9 cellular contexts compared by ENCODE assay signal in the genomic region with DNA sequence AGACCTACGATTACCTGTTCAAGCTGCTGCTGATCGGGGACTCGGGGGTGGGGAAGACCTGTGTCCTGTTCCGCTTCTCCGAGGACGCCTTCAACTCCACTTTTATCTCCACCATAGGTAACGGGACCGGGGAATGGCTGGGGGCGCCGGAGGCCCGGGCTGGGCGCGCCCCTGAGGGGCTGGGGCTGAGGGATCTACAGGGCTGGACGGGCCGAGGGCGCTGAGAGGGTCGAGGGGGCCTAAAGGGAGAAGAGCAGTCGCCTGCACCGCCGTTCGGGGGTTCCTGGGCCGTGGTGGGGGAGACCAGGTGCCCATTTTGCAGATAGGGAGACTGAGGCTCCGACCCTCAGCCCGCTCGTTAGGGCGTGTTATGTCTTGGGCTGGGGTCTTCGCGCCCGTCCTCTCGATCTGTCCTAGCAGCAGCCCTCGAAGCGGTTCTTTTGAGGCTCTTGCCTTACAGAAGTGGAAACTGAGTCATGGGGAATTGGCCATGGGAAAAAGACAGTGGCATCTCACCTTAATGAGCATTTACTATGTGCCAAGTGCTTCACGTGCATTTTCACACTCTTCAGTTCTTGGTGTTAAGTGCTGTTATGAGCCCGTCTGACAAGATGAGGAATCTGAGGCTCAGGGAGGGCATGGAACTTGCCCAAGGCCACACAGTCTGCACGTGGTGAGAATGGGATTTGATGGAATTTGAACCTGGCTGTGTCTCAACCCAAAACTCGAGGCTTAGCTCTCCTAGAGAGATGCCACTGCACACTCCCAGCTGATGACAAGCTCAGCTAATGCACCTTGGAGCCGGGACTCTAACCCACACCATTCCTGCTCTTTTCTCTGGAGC. TPM values are rescaled to one million over a fixed set of nuclear protein-coding genes. Genes with fewer than 3 reads are reported as not detected.
DNase-seq lines count a peak whose midpoint lies in the region; ATAC-seq, FAIRE-seq and TF ChIP-seq lines count a peak whose summit lies in the region.
"Had no signal": no experiment of that assay in that cellular context is flagged by ENCODE, and none has a peak within 500 bp of the region (broad histone marks: within the 10 kb centered on the region; RNA-seq: fewer than 3 reads in every experiment).

No MANE protein-coding gene starts in this region.

- no peaks in the 10 kb centered on the region for H3K27me3 Mint-ChIP-seq in T-helper 2 cell treated with Interferon-gamma antibody and Interleukin-4, amounts not matched to agents 5 μg/mL and 100 μg/mL, for 36 hours (ENCODE audit: low read depth)
- H3K27me3 Mint-ChIP-seq in activated naive CD8-positive, alpha-beta T cell treated with anti-CD3 and anti-CD28 coated beads, Interleukin-2, amount 10 ng/mL, durations not matched to agents 7 days and 5 days: no peaks in the 10 kb centered on the region

- peak overlapping the region; percentile 93 for H3K9ac ChIP-seq in keratinocyte (ENCODE audit: control insufficient read depth, extremely low read depth, insufficient read depth, low read length)

- H3K9me3 Mint-ChIP-seq in T-helper 2 cell treated with Interferon-gamma antibody and Interleukin-4, amounts not matched to agents 5 μg/mL and 100 μg/mL, for 36 hours: no peaks in the 10 kb centered on the region
- no peaks in the 10 kb centered on the region for H3K9me3 Mint-ChIP-seq in activated naive CD8-positive, alpha-beta T cell treated with anti-CD3 and anti-CD28 coated beads, Interleukin-2, amount 10 ng/mL, durations not matched to agents 7 days and 5 days

- H3K27ac Mint-ChIP-seq in T-helper 2 cell treated with Interferon-gamma antibody and Interleukin-4, amounts not matched to agents 5 μg/mL and 100 μg/mL, for 36 hours: peak overlapping the region; percentile 93
- H3K27ac Mint-ChIP-seq in activated naive CD8-positive, alpha-beta T cell treated with anti-CD3 and anti-CD28 coated beads, Interleukin-2, amount 10 ng/mL, durations not matched to agents 7 days and 5 days: peak overlapping the region; percentile 97

- H3K36me3 Mint-ChIP-seq in T-helper 2 cell treated with Interferon-gamma antibody and Interleukin-4, amounts not matched to agents 5 μg/mL and 100 μg/mL, for 36 hours (ENCODE audit: low read depth): peaks cover 26% of the 10 kb centered on the region
- H3K36me3 Mint-ChIP-seq in activated naive CD8-positive, alpha-beta T cell treated with anti-CD3 and anti-CD28 coated beads, Interleukin-2, amount 10 ng/mL, durations not matched to agents 7 days and 5 days: peaks cover 7% of the 10 kb centered on the region

- H3K79me2 ChIP-seq in keratinocyte (ENCODE audit: control insufficient read depth, insufficient read depth, low read length): peaks cover 52% of the 10 kb centered on the region

- peaks cover 31% of the 10 kb centered on the region for H3K4me1 Mint-ChIP-seq in T-helper 2 cell treated with Interferon-gamma antibody and Interleukin-4, amounts not matched to agents 5 μg/mL and 100 μg/mL, for 36 hours (ENCODE audit: low read depth)
- peaks cover 30% of the 10 kb centered on the region for H3K4me1 Mint-ChIP-seq in activated naive CD8-positive, alpha-beta T cell treated with anti-CD3 and anti-CD28 coated beads, Interleukin-2, amount 10 ng/mL, durations not matched to agents 7 days and 5 days

- no peak for ATAC-seq in activated naive CD8-positive, alpha-beta T cell treated with anti-CD3 and anti-CD28 coated beads, Interleukin-2, amount 10 ng/mL, durations not matched to agents 7 days and 5 days (ENCODE audit: low read depth)

- no peak for FAIRE-seq in keratinocyte (lab: Jason Lieb, UNC)
- FAIRE-seq: colon had no signal

- H3K4me2 ChIP-seq in keratinocyte (ENCODE audit: control insufficient read depth, extremely low read depth, insufficient read depth, low read depth, low read length): peak overlapping the region; percentile 91

- H3K27ac ChIP-seq in keratinocyte (ENCODE audit: control insufficient read depth, insufficient read depth, low read length): peak overlapping the region; percentile 93
- peak overlapping the region; percentile 77 for H3K27ac ChIP-seq in temporal lobe (ENCODE audit: low read depth, low read length)

- H3K27me3 ChIP-seq in keratinocyte (ENCODE audit: control insufficient read depth, extremely low read depth, insufficient read depth, low read length): no peaks in the 10 kb centered on the region

- POLR2A ChIA-PET in activated naive CD8-positive, alpha-beta T cell treated with anti-CD3 and anti-CD28 coated beads, Interleukin-2, amount 10 ng/mL, durations not matched to agents 7 days and 5 days (lab: Charles Lee): interaction anchor here (0.5 to 2.1 kb wide), 13 partner anchors 26 to 213 kb away, joined by 3 to 30 read pairs (median 6); partner anchors contain the start of genes FAM32A, HSH2D, KLF2 and TPM4

- no peak for DNase-seq in T-helper 2 cell treated with Interferon-gamma antibody and Interleukin-4, amounts not matched to agents 5 μg/mL and 100 μg/mL, for 36 hours (ENCODE audit: low spot score)
- no peak for DNase-seq in T-helper 2 cell
- DNase-seq in activated naive CD8-positive, alpha-beta T cell treated with anti-CD3 and anti-CD28 coated beads, Interleukin-2, amount 10 ng/mL, durations not matched to agents 7 days and 5 days: no peak
- DNase-seq in keratinocyte (ENCODE audit: low read depth, low spot score): no peak
- no peak for DNase-seq in NCI-H1436 treated with DMSO at 0.1 percent for 48 hours (lab: John Stamatoyannopoulos, UW)
- no peak for DNase-seq in GM20000 (ENCODE audit: low spot score)
- DNase-seq in NCI-H187 (lab: John Stamatoyannopoulos, UW): no peak

- dilution Hi-C loops in keratinocyte (cut with MboI; ENCODE audit: extremely low pct_ligation_motif_present, low sequenced_read_pairs): no loop called here

- H2AFZ ChIP-seq in keratinocyte (ENCODE audit: control insufficient read depth, low read length): peak overlapping the region; percentile 91

- H3K4me3 ChIP-seq in keratinocyte (ENCODE audit: control insufficient read depth in 2 of 3, extremely low read depth in 1 of 3, insufficient read depth in 2 of 3, low read depth in 1 of 3, low read length in 3 of 3): peak overlapping the region; percentile 77 to 99 (median 93)

- no peaks in the 10 kb centered on the region for H3K9me1 ChIP-seq in keratinocyte (ENCODE audit: control insufficient read depth, extremely low read depth, insufficient read depth, low read length)

- peaks cover 9% of the 10 kb centered on the region for H3K4me1 ChIP-seq in keratinocyte (ENCODE audit: control insufficient read depth, extremely low read depth, insufficient read depth, low read length)

- H3K9me3 ChIP-seq in keratinocyte (ENCODE audit: control insufficient read depth, low read depth, low read length): no peaks in the 10 kb centered on the region

- H4K20me1 ChIP-seq in keratinocyte (ENCODE audit: control insufficient read depth, extremely low read depth, insufficient read depth, low read length): no peaks in the 10 kb centered on the region

- no peak for TF ChIP-seq CTCF in keratinocyte (optimal IDR thresholded peaks at IDR 0.05 in 1 of 3, IDR thresholded peaks at IDR 0.05 in 1 of 3, conservative IDR thresholded peaks at IDR 0.05 in 1 of 3; ENCODE audit: extremely low read depth in 1 of 3, insufficient read depth in 2 of 3, low read length in 3 of 3)
- TF ChIP-seq CTCF in GM20000 (IDR thresholded peaks at IDR 0.05; ENCODE audit: extremely low read depth, missing control alignments): no peak

- peaks cover 5 to 9% of the 10 kb centered on the region in 2 experiments for H3K36me3 ChIP-seq in keratinocyte (ENCODE audit: control insufficient read depth in 2 of 2, extremely low read depth in 1 of 2, insufficient read depth in 2 of 2, low read length in 2 of 2)

- H3K4me3 Mint-ChIP-seq in T-helper 2 cell treated with Interferon-gamma antibody and Interleukin-4, amounts not matched to agents 5 μg/mL and 100 μg/mL, for 36 hours: peak overlapping the region; percentile 94
- peak overlapping the region; percentile 95 for H3K4me3 Mint-ChIP-seq in activated naive CD8-positive, alpha-beta T cell treated with anti-CD3 and anti-CD28 coated beads, Interleukin-2, amount 10 ng/mL, durations not matched to agents 7 days and 5 days

RNA-seq across cellular contexts. Expression of gene RAB8A, which starts 0.4 kb away (rescaled TPM):
- 100 to 1,000 TPM; 133 to 153 TPM for total RNA-seq in activated naive CD8-positive, alpha-beta T cell treated with anti-CD3 and anti-CD28 coated beads, Interleukin-2, amount 10 ng/mL, durations not matched to agents 7 days and 5 days
- polyA plus RNA-seq in keratinocyte: 64.4 to 116 TPM (median 95.1 TPM) in 3 replicates
- polyA plus RNA-seq in keratinocyte (2011; ENCODE audit: low read depth): 127 TPM
- polyA plus RNA-seq in keratinocyte (2011; cell fraction: cytosol; rRNA removed): 60.3 and 65.6 TPM in 2 replicates
- polyA plus RNA-seq in keratinocyte (2011; cell fraction: nucleus; rRNA removed): 44.1 and 44.4 TPM in 2 replicates
- 41.8 and 125 TPM in 2 replicates for polyA plus RNA-seq in keratinocyte (2012; ENCODE audit: low replicate concordance)
- polyA minus RNA-seq in keratinocyte: 73.1 to 162 TPM (median 128 TPM) in 3 replicates
- 99.2 TPM for polyA minus RNA-seq in keratinocyte (2011; cell fraction: cytosol; rRNA and poly(A)+ RNA removed)
- polyA minus RNA-seq in keratinocyte (2011; cell fraction: nucleus; rRNA and poly(A)+ RNA removed): 27.9 and 71.5 TPM in 2 replicates
- total RNA-seq in temporal lobe: 26.1 TPM

RNA-seq across cellular contexts. Expression of gene HSH2D, which starts 31.4 kb away (rescaled TPM):
- 10 to 100 TPM; 72.5 to 80.6 TPM for total RNA-seq in activated naive CD8-positive, alpha-beta T cell treated with anti-CD3 and anti-CD28 coated beads, Interleukin-2, amount 10 ng/mL, durations not matched to agents 7 days and 5 days
- polyA plus RNA-seq in keratinocyte: 0.90 to 1.9 TPM (median 1.1 TPM) in 3 replicates
- not detected for polyA plus RNA-seq in keratinocyte (2011; ENCODE audit: low read depth)
- polyA plus RNA-seq in keratinocyte (2011; cell fraction: cytosol; rRNA removed): 0.36 and 0.75 TPM in 2 replicates
- polyA plus RNA-seq in keratinocyte (2011; cell fraction: nucleus; rRNA removed): 1.0 and 1.5 TPM in 2 replicates
- 0.23 and 1.4 TPM in 2 replicates for polyA plus RNA-seq in keratinocyte (2012; ENCODE audit: low replicate concordance)
- 0.89 to 1.9 TPM (median 1.5 TPM) in 3 replicates for polyA minus RNA-seq in keratinocyte
- polyA minus RNA-seq in keratinocyte (2011; cell fraction: cytosol; rRNA and poly(A)+ RNA removed): not detected
- polyA minus RNA-seq in keratinocyte (2011; cell fraction: nucleus; rRNA and poly(A)+ RNA removed): 0.63 TPM in 1 of 2 replicates, not detected in the other
- total RNA-seq in temporal lobe: under 0.01 TPM

RNA-seq across cellular contexts. Expression of gene TPM4, which starts 35.8 kb away (rescaled TPM):
- 100 to 1,000 TPM; 278 to 282 TPM for total RNA-seq in activated naive CD8-positive, alpha-beta T cell treated with anti-CD3 and anti-CD28 coated beads, Interleukin-2, amount 10 ng/mL, durations not matched to agents 7 days and 5 days
- 489 to 646 TPM (median 581 TPM) in 3 replicates for polyA plus RNA-seq in keratinocyte
- polyA plus RNA-seq in keratinocyte (2011; ENCODE audit: low read depth): 905 TPM
- polyA plus RNA-seq in keratinocyte (2011; cell fraction: cytosol; rRNA removed): 586 and 787 TPM in 2 replicates
- 358 and 397 TPM in 2 replicates for polyA plus RNA-seq in keratinocyte (2011; cell fraction: nucleus; rRNA removed)
- 305 and 592 TPM in 2 replicates for polyA plus RNA-seq in keratinocyte (2012; ENCODE audit: low replicate concordance)
- polyA minus RNA-seq in keratinocyte: 93.6 to 294 TPM (median 216 TPM) in 3 replicates
- polyA minus RNA-seq in keratinocyte (2011; cell fraction: cytosol; rRNA and poly(A)+ RNA removed): 587 TPM
- 114 and 189 TPM in 2 replicates for polyA minus RNA-seq in keratinocyte (2011; cell fraction: nucleus; rRNA and poly(A)+ RNA removed)
- 95.1 TPM for total RNA-seq in temporal lobe

Comparison
In these comparisons a context has a peak if more than half of its experiments do, and no peak if none do; other contexts are left out.
1. RNA of gene HSH2D, which starts 31.4 kb away (total RNA-seq): 72.5 to 80.6 TPM in activated naive CD8-positive, alpha-beta T cell treated with anti-CD3 and anti-CD28 coated beads, Interleukin-2, amount 10 ng/mL, durations not matched to agents 7 days and 5 days; under 0.01 TPM in temporal lobe (single experiment); every median in the first group is over 10 times any median in the second.